ENCODE assay signal across 14 cellular contexts in genomic region chr7:130936202-130936931, GRCh38.
DNase-seq lines count a peak whose midpoint lies in the region; ATAC-seq and TF ChIP-seq lines count a peak whose summit lies in the region.
"Had no signal": no experiment of that assay in that cellular context is flagged by ENCODE, and none has a peak within 500 bp of the region (broad histone marks: within the 10 kb centered on the region; RNA-seq: fewer than 3 reads in every experiment).

No MANE protein-coding gene starts in this region.

- CTCF ChIA-PET in activated naive CD4-positive, alpha-beta T cell treated with anti-CD3 and anti-CD28 coated beads, Interleukin-2, amount 10 ng/mL, durations not matched to agents 7 days and 5 days (lab: Charles Lee) = interaction anchor here (1.5 to 3.5 kb wide), 4 partner anchors 8 to 104 kb away, joined by 5 to 19 read pairs (median 6); no protein-coding TSS in a partner anchor
- CTCF ChIA-PET in T-cell (lab: Charles Lee) = interaction anchor here in 1 of 2 donors (0.5 kb wide), 1 partner anchor 445 kb away, joined by 3 read pairs; no protein-coding TSS in a partner anchor

- no peaks in the 10 kb centered on the region for H3K27me3 ChIP-seq in dorsolateral prefrontal cortex
- H3K27me3 ChIP-seq in stomach = no peaks in the 10 kb centered on the region
- H3K27me3 ChIP-seq: brain microvascular endothelial cell, foreskin keratinocyte had no signal

- no peaks in the 10 kb centered on the region for H3K9me3 ChIP-seq in stomach

- peaks cover 4 to 22% (median 17%) of the 10 kb centered on the region in 4 donors for H3K36me3 ChIP-seq in stomach

- H3K4me1 ChIP-seq in stomach = peaks cover 9 to 72% (median 32%) of the 10 kb centered on the region in 4 donors
- H3K4me1 ChIP-seq: foreskin keratinocyte had no signal

- H3K27me3 Mint-ChIP-seq in activated naive CD4-positive, alpha-beta T cell treated with anti-CD3 and anti-CD28 coated beads, Interleukin-2, amount 10 ng/mL, durations not matched to agents 7 days and 5 days = no peaks in the 10 kb centered on the region
- H3K27me3 Mint-ChIP-seq in T-cell = no peaks in the 10 kb centered on the region

- H3K4me1 Mint-ChIP-seq in activated naive CD4-positive, alpha-beta T cell treated with anti-CD3 and anti-CD28 coated beads, Interleukin-2, amount 10 ng/mL, durations not matched to agents 7 days and 5 days = peaks cover 82% of the 10 kb centered on the region
- peaks cover 92 to 94% (median 93%) of the 10 kb centered on the region in 3 donors for H3K4me1 Mint-ChIP-seq in T-cell

- 78 to 94% (median 86%) methylated on average over 7 of the region's 7 CpGs for WGBS in stomach, 5 donors

- no peak overlapping the region for H3K4me3 ChIP-seq in dorsolateral prefrontal cortex
- H3K4me3 ChIP-seq in stomach = no peak overlapping the region

- TF ChIP-seq CTCF in dorsolateral prefrontal cortex (IDR thresholded peaks at IDR 0.05 in 54 of 56, conservative IDR thresholded peaks at IDR 0.05 in 2 of 56; ENCODE audit: low read depth in 1 of 56, partially characterized antibody in 56 of 56) = no peak
- no peak for TF ChIP-seq CTCF in stomach (IDR thresholded peaks at IDR 0.05)

- POLR2A ChIA-PET in T-cell (lab: Charles Lee) = interaction anchor here (0.7 to 1.3 kb wide), 3 partner anchors 21 to 23 kb away, joined by 3 read pairs; no protein-coding TSS in a partner anchor

- intact Hi-C loops in dorsolateral prefrontal cortex (cut with DNase I) (no loop called here), stomach (cut with DNase I; ENCODE audit: low total_unique reads) (no loop called here)

- H3K36me3 Mint-ChIP-seq in activated naive CD4-positive, alpha-beta T cell treated with anti-CD3 and anti-CD28 coated beads, Interleukin-2, amount 10 ng/mL, durations not matched to agents 7 days and 5 days = peaks cover 65% of the 10 kb centered on the region
- peaks cover 60% of the 10 kb centered on the region for H3K36me3 Mint-ChIP-seq in T-cell

- no peaks in the 10 kb centered on the region for H3K9me3 Mint-ChIP-seq in activated naive CD4-positive, alpha-beta T cell treated with anti-CD3 and anti-CD28 coated beads, Interleukin-2, amount 10 ng/mL, durations not matched to agents 7 days and 5 days
- no peaks in the 10 kb centered on the region for H3K9me3 Mint-ChIP-seq in T-cell

- no peak overlapping the region for H3K4me3 Mint-ChIP-seq in activated naive CD4-positive, alpha-beta T cell treated with anti-CD3 and anti-CD28 coated beads, Interleukin-2, amount 10 ng/mL, durations not matched to agents 7 days and 5 days
- H3K4me3 Mint-ChIP-seq in T-cell = peak overlapping the region in 2 of 3 donors; percentile 15 to 17

- no peak for ATAC-seq in T-cell (replicated peaks in 1 of 4)
- ATAC-seq in GM19397 (IDR thresholded peaks at IDR 0.05; ENCODE audit: unreplicated experiment) = no peak
- ATAC-seq: foreskin keratinocyte had no signal

- H3K27ac ChIP-seq in dorsolateral prefrontal cortex (peak overlapping the region in 40 of 59 donors; percentile 2 to 69 (median 46)), stomach (peak overlapping the region in 3 of 5 donors; percentile 9 to 21 (median 14))
- H3K27ac ChIP-seq: brain microvascular endothelial cell, foreskin keratinocyte had no signal

- no peak for DNase-seq in activated naive CD4-positive, alpha-beta T cell treated with anti-CD3 and anti-CD28 coated beads, Interleukin-2, amount 10 ng/mL, durations not matched to agents 7 days and 5 days
- DNase-seq in activated naive CD4-positive, alpha-beta T cell (lab: John Stamatoyannopoulos, UW) = no peak
- no peak for DNase-seq in T-cell
- DNase-seq in dorsolateral prefrontal cortex = no peak
- no peak for DNase-seq in stomach
- DNase-seq in NOMO-1 treated with DMSO at 0.1 percent for 48 hours (lab: John Stamatoyannopoulos, UW; ENCODE audit: unreplicated experiment) = no peak
- DNase-seq in GM03348 (ENCODE audit: low spot score) = no peak
- DNase-seq: brain microvascular endothelial cell; effector CD8-positive, alpha-beta T cell; foreskin keratinocyte; HCEC 1CT; NCI-H1436 treated with DMSO at 0.1 percent for 48 hours; NCI-H446 had no signal

- no peak for TF ChIP-seq POLR2A in stomach (IDR thresholded peaks at IDR 0.05)

- TF ChIP-seq EP300 in stomach (IDR thresholded peaks at IDR 0.05) = no peak

- H3K27ac Mint-ChIP-seq in activated naive CD4-positive, alpha-beta T cell treated with anti-CD3 and anti-CD28 coated beads, Interleukin-2, amount 10 ng/mL, durations not matched to agents 7 days and 5 days = peak overlapping the region; percentile 81
- peak overlapping the region; percentile 81 to 82 for H3K27ac Mint-ChIP-seq in T-cell
